ENCODE assay signal across 9 cellular contexts in genomic region chr2:84880395-84880644, GRCh38. TPM values are rescaled to one million over a fixed set of nuclear protein-coding genes. Genes with fewer than 3 reads are reported as not detected.
DNase-seq lines count a peak whose midpoint lies in the region; ATAC-seq and TF ChIP-seq lines count a peak whose summit lies in the region.
"Had no signal": no experiment of that assay in that cellular context is flagged by ENCODE, and none has a peak within 500 bp of the region (broad histone marks: within the 10 kb centered on the region; RNA-seq: fewer than 3 reads in every experiment).

No MANE protein-coding gene starts in this region.

- H3K9me3 ChIP-seq in hepatocyte (ENCODE audit: low read depth), result no peaks in the 10 kb centered on the region

- 0 out of 2 replicates have a peak, but pooled peaks cover 8% of the 10 kb centered on the region for H3F3A ChIP-seq in GM23338 (replicated peaks; ENCODE audit: low read depth)

- peaks cover 5% of the 10 kb centered on the region; the same call in 1 of the 2 replicates for H4K20me1 ChIP-seq in GM23338 (replicated peaks; ENCODE audit: insufficient read depth)
- no peaks in the 10 kb centered on the region for H4K20me1 ChIP-seq in hepatocyte (ENCODE audit: insufficient read depth, poor library complexity, severe bottlenecking)

- H3K79me2 ChIP-seq in GM23338 (replicated peaks; ENCODE audit: insufficient read depth), result no peaks in the 10 kb centered on the region; the same call in 1 of the 2 replicates
- H3K79me2 ChIP-seq in hepatocyte, result no peaks in the 10 kb centered on the region

- WGBS in hepatocyte (ENCODE audit: low lambda C conversion rate, missing lambda C conversion rate), result under 1% methylated on average over 8 of the region's 8 CpGs

- no peaks in the 10 kb centered on the region for H3K9me2 ChIP-seq in GM23338 (ENCODE audit: insufficient read depth)
- no peaks in the 10 kb centered on the region for H3K9me2 ChIP-seq in hepatocyte (replicated peaks; ENCODE audit: insufficient read depth)

- POLR2A ChIA-PET in WTC11 (lab: Charles Lee), result no interaction called here

- H3K27me3 Mint-ChIP-seq in GM23338 (ENCODE audit: insufficient read depth, low read depth, poor library complexity) (peaks cover 64% of the 10 kb centered on the region), WTC11 (ENCODE audit: low read depth) (peaks cover 96% of the 10 kb centered on the region)

- TF ChIP-seq CTCF in GM23338 (conservative IDR thresholded peaks at IDR 0.05; ENCODE audit: low read depth in 2 of 2) (no peak), WTC11 (IDR thresholded peaks at IDR 0.05) (no peak), hepatocyte (IDR thresholded peaks at IDR 0.05; ENCODE audit: poor library complexity) (no peak)

- H3K4me2 ChIP-seq in GM23338, result peak overlapping the region; percentile 87
- H3K4me2 ChIP-seq in hepatocyte, result peak overlapping the region; percentile 96

- H3K27ac Mint-ChIP-seq in GM23338, result no peak overlapping the region
- no peak overlapping the region for H3K27ac Mint-ChIP-seq in WTC11

- H3K4me1 ChIP-seq in GM23338 (ENCODE audit: insufficient read depth) (no peaks in the 10 kb centered on the region; the same call in 1 of the 2 replicates), hepatocyte (ENCODE audit: insufficient read depth) (peaks cover 14% of the 10 kb centered on the region)

- DNase-seq in GM23338 (ENCODE audit: low spot score) (peak; percentile 39), WTC11 (ENCODE audit: low spot score) (no peak), hepatocyte (ENCODE audit: low spot score) (no peak), skeletal muscle cell (ENCODE audit: low read depth) (no peak), T-helper 9 cell (no peak)
- no peak for DNase-seq in activated CD4-positive, alpha-beta T cell treated with anti-CD3 and anti-CD28 coated beads, Interleukin-2, amount 50 U/mL, for 1 hour
- DNase-seq: NCI-H1092 had no signal

- no peak overlapping the region for H3K27ac ChIP-seq in GM23338 (ENCODE audit: low read depth)
- H3K27ac ChIP-seq in hepatocyte, result no peak overlapping the region

- H3K36me3 ChIP-seq in GM23338 (ENCODE audit: insufficient read depth) (no peaks in the 10 kb centered on the region), hepatocyte (replicated peaks; ENCODE audit: insufficient read depth, low read depth) (no peaks in the 10 kb centered on the region)

- ATAC-seq in GM23338, result no peak
- no peak for ATAC-seq in WTC11
- no peak for ATAC-seq in GM21786 (IDR thresholded peaks at IDR 0.05; ENCODE audit: unreplicated experiment)
- no peak for ATAC-seq in HG02840 (IDR thresholded peaks at IDR 0.05; ENCODE audit: low FRiP score, unreplicated experiment)

- H3K4me3 ChIP-seq in GM23338 (peak overlapping the region; percentile 93), hepatocyte (peak overlapping the region; percentile 73), skeletal muscle cell (ENCODE audit: low read depth, low read length) (peak overlapping the region; percentile 63)

- H3K4me1 Mint-ChIP-seq in GM23338 (peaks cover 8% of the 10 kb centered on the region; the same call in 2 of the 3 replicates), WTC11 (peaks cover 10% of the 10 kb centered on the region)

- H3K27me3 ChIP-seq in GM23338 (ENCODE audit: insufficient read depth) (peaks cover 82% of the 10 kb centered on the region), hepatocyte (peaks cover 54% of the 10 kb centered on the region)

- H3K9me3 Mint-ChIP-seq in GM23338, result no peaks in the 10 kb centered on the region
- no peaks in the 10 kb centered on the region for H3K9me3 Mint-ChIP-seq in WTC11

- H2AFZ ChIP-seq in GM23338 (peak overlapping the region; percentile 99), hepatocyte (peak overlapping the region; percentile 88)

- CTCF ChIA-PET in WTC11 (lab: Charles Lee), result interaction anchor here (1.0 to 4.3 kb wide), 5 partner anchors 10 to 139 kb away, joined by 3 to 62 read pairs (median 12); no protein-coding TSS in a partner anchor

- H3K36me3 Mint-ChIP-seq in GM23338 (ENCODE audit: low read depth) (no peaks in the 10 kb centered on the region), WTC11 (no peaks in the 10 kb centered on the region)

- H3K4me3 Mint-ChIP-seq in GM23338 (peak overlapping the region; percentile 85), WTC11 (peak overlapping the region; percentile 87)

TF ChIP-seq in GM23338, 12 proteins besides CTCF, POLR2A, EP300 and RAD21:
- no peak for TF ChIP-seq STAT1 (IDR thresholded peaks at IDR 0.05; ENCODE audit: unreplicated experiment)

TF ChIP-seq in WTC11, 78 proteins besides CTCF, POLR2A, EP300 and RAD21 (continues in another document):
- TF ChIP-seq MXD4 (CRISPR knock-in tag; IDR thresholded peaks at IDR 0.05; ENCODE audit: borderline replicate concordance) (no peak), E2F4 (CRISPR knock-in tag; IDR thresholded peaks at IDR 0.05; ENCODE audit: borderline replicate concordance, low read depth) (no peak), ZNF512 (CRISPR knock-in tag; IDR thresholded peaks at IDR 0.05; ENCODE audit: borderline replicate concordance) (no peak), SOX15 (CRISPR knock-in tag; IDR thresholded peaks at IDR 0.05) (no peak), ZNF532 (CRISPR knock-in tag; IDR thresholded peaks at IDR 0.05; ENCODE audit: borderline replicate concordance) (no peak), ZNF232 (CRISPR knock-in tag; IDR thresholded peaks at IDR 0.05) (no peak), GRHL2 (CRISPR knock-in tag; IDR thresholded peaks at IDR 0.05; ENCODE audit: insufficient replicate concordance, severe bottlenecking) (no peak)

RNA-seq across cellular contexts. Expression of gene TRABD2A, which starts 0.6 kb away (rescaled TPM):
- 12.1 and 15.7 TPM in 2 replicates for total RNA-seq in GM23338 (2014; rRNA removed; shearing (Covaris generic))
- polyA plus RNA-seq in GM23338 (2016; fragmentation: Nextera tagmentation; extraction: Ambion mirVana) (5.5 and 6.0 TPM in 2 replicates), hepatocyte (1.6 and 2.9 TPM in 2 replicates)
- total RNA-seq in WTC11 (2021) (7.1 to 12.1 TPM (median 7.5 TPM) in 3 replicates), hepatocyte (2.2 and 4.1 TPM in 2 replicates)

RNA-seq across cellular contexts. Expression of gene TMSB10, which starts 25.1 kb away (rescaled TPM):
- 834 and 976 TPM in 2 replicates for total RNA-seq in GM23338 (2014; rRNA removed; shearing (Covaris generic))
- 2,942 and 3,166 TPM in 2 replicates for polyA plus RNA-seq in GM23338 (2016; fragmentation: Nextera tagmentation; extraction: Ambion mirVana)
- 869 to 943 TPM (median 911 TPM) in 3 replicates for total RNA-seq in WTC11 (2021)
- 2,904 and 3,356 TPM in 2 replicates for total RNA-seq in hepatocyte
- polyA plus RNA-seq in hepatocyte, result 2,879 and 3,340 TPM in 2 replicates
